9 cellular contexts compared by ENCODE assay signal in genomic region chr13:110520431-110521295, GRCh38. TPM values are rescaled to one million over a fixed set of nuclear protein-coding genes. Genes with fewer than 3 reads are reported as not detected.
DNase-seq lines count a peak whose midpoint lies in the region; ATAC-seq and TF ChIP-seq lines count a peak whose summit lies in the region.
"Had no signal": no experiment of that assay in that cellular context is flagged by ENCODE, and none has a peak within 500 bp of the region (broad histone marks: within the 10 kb centered on the region; RNA-seq: fewer than 3 reads in every experiment).

No MANE protein-coding gene starts in this region.

- no peak overlapping the region for H2BK120ac ChIP-seq in neuronal stem cell (ENCODE audit: low read depth, low read length)

- H4K91ac ChIP-seq in neuronal stem cell (ENCODE audit: low read depth, low read length, poor library complexity): no peak overlapping the region

- no peak overlapping the region for H2AK5ac ChIP-seq in neuronal stem cell (ENCODE audit: low read depth, low read length)

- H3K4me2 ChIP-seq in fibroblast of lung (ENCODE audit: extremely low read depth, insufficient read depth, low read length): no peak overlapping the region
- no peak overlapping the region for H3K4me2 ChIP-seq in neuronal stem cell (ENCODE audit: insufficient read depth, low read length, poor library complexity, severe bottlenecking)

- H3K36me3 ChIP-seq in fibroblast of lung (ENCODE audit: control insufficient read depth, insufficient read depth, low read length) (no peaks in the 10 kb centered on the region), neuronal stem cell (replicated peaks in 1 of 2; ENCODE audit: control insufficient read depth in 2 of 2, insufficient read depth in 2 of 2, low read length in 2 of 2) (no peaks in the 10 kb centered on the region)

- no peak overlapping the region for H3K18ac ChIP-seq in neuronal stem cell (ENCODE audit: low read length)

- no peaks in the 10 kb centered on the region for H3K79me2 ChIP-seq in fibroblast of lung (ENCODE audit: control insufficient read depth, insufficient read depth, low read length)

- H3K4me1 ChIP-seq in fibroblast of lung (ENCODE audit: control insufficient read depth, extremely low read depth, insufficient read depth, low read length) (no peaks in the 10 kb centered on the region), neuronal stem cell (ENCODE audit: control insufficient read depth in 2 of 2, insufficient read depth in 1 of 2, low read depth in 1 of 2, low read length in 2 of 2) (peaks cover 3 to 5% of the 10 kb centered on the region in 2 donors)

- no peak overlapping the region for H4K8ac ChIP-seq in neuronal stem cell (ENCODE audit: low read depth, low read length)

- peak overlapping the region; percentile 2 for H3K14ac ChIP-seq in neuronal stem cell (ENCODE audit: low read length)

- no peak overlapping the region for H2BK15ac ChIP-seq in neuronal stem cell (ENCODE audit: low read length)

- H2BK5ac ChIP-seq in neuronal stem cell (ENCODE audit: low read length): no peak overlapping the region

- H3K9me3 ChIP-seq in AG04450 (ENCODE audit: control insufficient read depth, insufficient read depth, low read length): no peaks in the 10 kb centered on the region
- H3K9me3 ChIP-seq in fibroblast of lung (ENCODE audit: control insufficient read depth, insufficient read depth, low read depth, low read length): no peaks in the 10 kb centered on the region
- no peaks in the 10 kb centered on the region for H3K9me3 ChIP-seq in neuronal stem cell (replicated peaks in 1 of 2; ENCODE audit: control insufficient read depth in 2 of 2, insufficient read depth in 1 of 2, low read depth in 1 of 2, low read length in 2 of 2)

- DNase-seq in AG04450 (ENCODE audit: low read depth, low spot score) (peak; percentile 15), NOMO-1 treated with dmso at 0.1 percent for 144 hours (lab: John Stamatoyannopoulos, UW; ENCODE audit: unreplicated experiment) (peak; percentile 28), fibroblast of lung (ENCODE audit: low read depth in 2 of 2) (peak; percentile 66 to 94), neuronal stem cell (ENCODE audit: low spot score) (no peak)
- DNase-seq in activated naive CD4-positive, alpha-beta T cell treated with Interleukin-2 at 50 U/mL for 16 hours: no peak
- no peak for DNase-seq in activated T-cell treated with anti-CD3 and anti-CD28 coated beads, Interleukin-2, amount 50 U/mL, for 48 hours
- DNase-seq: activated CD4-positive, alpha-beta T cell treated with anti-CD3 and anti-CD28 coated beads, Interleukin-2, amount 50 U/mL, for 48 hours had no signal

- peak overlapping the region; percentile 57 for H3K27ac ChIP-seq in AG04450 (ENCODE audit: low read depth, low read length)
- no peak overlapping the region for H3K27ac ChIP-seq in fibroblast of lung (ENCODE audit: insufficient read depth, low read length)
- H3K27ac ChIP-seq in neuronal stem cell (replicated peaks; ENCODE audit: low read length): no peak overlapping the region

- peaks cover 2% of the 10 kb centered on the region for H3K79me1 ChIP-seq in neuronal stem cell (ENCODE audit: low read depth, low read length)

- no peak overlapping the region for H3K4me3 ChIP-seq in AG04450 (ENCODE audit: low read depth, low read length)
- no peak overlapping the region for H3K4me3 ChIP-seq in fibroblast of lung (replicated peaks in 1 of 4; ENCODE audit: control extremely low read depth in 1 of 4, insufficient read depth in 1 of 4, low read depth in 3 of 4, low read length in 4 of 4)
- no peak overlapping the region for H3K4me3 ChIP-seq in neuronal stem cell (ENCODE audit: low read length in 2 of 2)

- H3K4ac ChIP-seq in neuronal stem cell (ENCODE audit: low read length): no peak overlapping the region

- TF ChIP-seq CTCF in AG04450 (IDR thresholded peaks at IDR 0.05; ENCODE audit: low read depth, low read length) (no peak), fibroblast of lung (conservative IDR thresholded peaks at IDR 0.05 in 1 of 2, IDR thresholded peaks at IDR 0.05 in 1 of 2; ENCODE audit: low read depth in 1 of 2, low read length in 2 of 2) (no peak)

- POLR2A ChIA-PET in AG04450 (lab: Yijun Ruan, JAX): interaction anchor here (1.2 kb wide), 1 partner anchor 96 kb away, joined by 4 read pairs; no protein-coding TSS in a partner anchor

- H4K20me1 ChIP-seq in fibroblast of lung (ENCODE audit: control insufficient read depth, extremely low read depth, insufficient read depth, low read length): no peaks in the 10 kb centered on the region

- H3K23ac ChIP-seq in neuronal stem cell (ENCODE audit: low read depth, low read length, poor library complexity): no peak overlapping the region

- WGBS in neuronal stem cell (ENCODE audit: extremely low coverage in 2 of 2, insufficient read length in 2 of 2, insufficient replicate concordance in 1 of 2), 2 donors: no CpG with 5 or more reads among the region's 16 CpGs

- no peak overlapping the region for H2BK12ac ChIP-seq in neuronal stem cell (ENCODE audit: low read length)

- no peak for ATAC-seq in GM21576 (IDR thresholded peaks at IDR 0.05; ENCODE audit: unreplicated experiment)
- no peak for ATAC-seq in activated CD4-positive, CD25-positive, alpha-beta regulatory T cell treated with anti-CD3 and anti-CD28 coated beads, Interleukin-2, amount 50 U/mL, for 24 hours

- H2AFZ ChIP-seq in fibroblast of lung (ENCODE audit: low read length) (no peak overlapping the region), neuronal stem cell (ENCODE audit: low read length) (no peak overlapping the region)

- H3K9ac ChIP-seq in fibroblast of lung (ENCODE audit: insufficient read depth, low read length) (no peak overlapping the region), neuronal stem cell (ENCODE audit: low read depth, low read length, poor library complexity) (no peak overlapping the region)

- CTCF ChIA-PET in AG04450 (lab: Charles Lee): no interaction called here

- H3K27me3 ChIP-seq in AG04450 (ENCODE audit: control insufficient read depth, insufficient read depth, low read length) (no peaks in the 10 kb centered on the region), fibroblast of lung (ENCODE audit: control insufficient read depth, insufficient read depth, low read length) (no peaks in the 10 kb centered on the region), neuronal stem cell (ENCODE audit: control insufficient read depth in 3 of 3, insufficient read depth in 3 of 3, low read depth in 1 of 3, low read length in 3 of 3) (no peaks in the 10 kb centered on the region)

RNA-seq across cellular contexts. Expression of gene RAB20, which starts 40.9 kb away (rescaled TPM):
- 1.9 and 2.2 TPM in 2 replicates for polyA plus RNA-seq in AG04450 (2011; rRNA removed)
- polyA minus RNA-seq in AG04450 (2011; rRNA and poly(A)+ RNA removed): 0.78 and 1.2 TPM in 2 replicates
- 3.5 and 5.6 TPM in 2 replicates for total RNA-seq in fibroblast of lung
- polyA plus RNA-seq in fibroblast of lung: 1.3 and 4.3 TPM in 2 replicates
- polyA plus RNA-seq in fibroblast of lung (2012): 1.6 and 5.6 TPM in 2 replicates
- 0.85 and 3.3 TPM in 2 replicates for polyA minus RNA-seq in fibroblast of lung (ENCODE audit: low replicate concordance)
- 0.56 TPM for polyA plus RNA-seq in neuronal stem cell (2013, experiment 1 of 2)
- 0.76 TPM for polyA plus RNA-seq in neuronal stem cell (2013, experiment 2 of 2)

Comparison
In these comparisons a context has a peak if more than half of its experiments do, and no peak if none do; other contexts are left out.
1. DNase-seq: peak in AG04450 (single experiment), NOMO-1 treated with dmso at 0.1 percent for 144 hours (single experiment) and fibroblast of lung (2 of 2); none in neuronal stem cell (single experiment), activated naive CD4-positive, alpha-beta T cell treated with Interleukin-2 at 50 U/mL for 16 hours (single experiment) and activated T-cell treated with anti-CD3 and anti-CD28 coated beads, Interleukin-2, amount 50 U/mL, for 48 hours (0 of 2).